Comparison of ENCODE assay signal across 11 cellular contexts in genomic region chr11:32698579-32698978, GRCh38.
"Had no signal": no experiment of that assay in that cellular context is flagged by ENCODE, and none has a peak within 500 bp of the region (broad histone marks: within the 10 kb centered on the region; RNA-seq: fewer than 3 reads in every experiment).

No MANE protein-coding gene starts in this region.

- H3K27ac ChIP-seq: GM23248, HL-60 had no signal

- ATAC-seq: HCT116, K562 had no signal

- FAIRE-seq: K562 had no signal

- H3K4me1 ChIP-seq: HAP-1 had no signal

- H3K4me3 Mint-ChIP-seq: HFFc6 had no signal

- H3K9ac ChIP-seq: GM23248 had no signal

- H3K4me3 ChIP-seq: GM23248, HAP-1, K562 had no signal

- H3K9me3 Mint-ChIP-seq: HFFc6 had no signal

- H2AFZ ChIP-seq: GM23248 had no signal

- H3K36me3 ChIP-seq: HAP-1 had no signal

- H3K9me3 ChIP-seq: HAP-1 had no signal

- H3K27ac Mint-ChIP-seq: HFFc6 had no signal

- DNase-seq: GM23248, GOT3, H7, HFFc6, IMR-90, Kasumi-1, KG1 had no signal
